22 cellular contexts compared by ENCODE assay signal in genomic region chr22:21819183-21819770, GRCh38. TPM values are rescaled to one million over a fixed set of nuclear protein-coding genes. Genes with fewer than 3 reads are reported as not detected.
DNase-seq lines count a peak whose midpoint lies in the region; ATAC-seq and TF ChIP-seq lines count a peak whose summit lies in the region.
"Had no signal": no experiment of that assay in that cellular context is flagged by ENCODE, and none has a peak within 500 bp of the region (broad histone marks: within the 10 kb centered on the region; RNA-seq: fewer than 3 reads in every experiment).

No MANE protein-coding gene starts in this region.

- H3K4me1 ChIP-seq in right lobe of liver: peaks cover 0 to 7% (median 0%) of the 10 kb centered on the region in 4 donors
- H3K4me1 ChIP-seq: Caco-2 had no signal

- no peaks in the 10 kb centered on the region for H3K27me3 Mint-ChIP-seq in stimulated activated naive CD8-positive, alpha-beta T cell treated with anti-CD3 and anti-CD28 coated beads, Interleukin-15, Interleukin-2, amounts not matched to agents 100 ng/mL and 50 ng/mL, for 24 hours
- no peaks in the 10 kb centered on the region for H3K27me3 Mint-ChIP-seq in stimulated activated naive CD8-positive, alpha-beta T cell treated with anti-CD3 and anti-CD28 coated beads, Interleukin-15, amount 100 ng/mL, for 72 hours

- H3K9me3 Mint-ChIP-seq in stimulated activated naive CD8-positive, alpha-beta T cell treated with anti-CD3 and anti-CD28 coated beads, Interleukin-15, Interleukin-2, amounts not matched to agents 100 ng/mL and 50 ng/mL, for 24 hours: no peaks in the 10 kb centered on the region
- no peaks in the 10 kb centered on the region for H3K9me3 Mint-ChIP-seq in stimulated activated naive CD8-positive, alpha-beta T cell treated with anti-CD3 and anti-CD28 coated beads, Interleukin-15, amount 100 ng/mL, for 72 hours

- H3K36me3 ChIP-seq in brain microvascular endothelial cell (replicated peaks): peaks cover 5% of the 10 kb centered on the region
- no peaks in the 10 kb centered on the region for H3K36me3 ChIP-seq in right lobe of liver
- H3K36me3 ChIP-seq: gastroesophageal sphincter had no signal

- no peak for TF ChIP-seq POLR2A in right lobe of liver (IDR thresholded peaks at IDR 0.05)

- H3K4me1 Mint-ChIP-seq in stimulated activated naive CD8-positive, alpha-beta T cell treated with anti-CD3 and anti-CD28 coated beads, Interleukin-15, Interleukin-2, amounts not matched to agents 100 ng/mL and 50 ng/mL, for 24 hours (ENCODE audit: low read depth): peaks cover 83% of the 10 kb centered on the region
- H3K4me1 Mint-ChIP-seq in stimulated activated naive CD8-positive, alpha-beta T cell treated with anti-CD3 and anti-CD28 coated beads, Interleukin-15, amount 100 ng/mL, for 72 hours: peaks cover 75% of the 10 kb centered on the region

- no peak for ATAC-seq in stimulated activated naive CD8-positive, alpha-beta T cell treated with anti-CD3 and anti-CD28 coated beads, Interleukin-15, amount 100 ng/mL, for 72 hours
- ATAC-seq in right lobe of liver (no peak), HG02884 (IDR thresholded peaks at IDR 0.05; ENCODE audit: unreplicated experiment) (no peak), GM21723 (IDR thresholded peaks at IDR 0.05; ENCODE audit: unreplicated experiment) (no peak)
- ATAC-seq: gastroesophageal sphincter; stimulated activated naive CD8-positive, alpha-beta T cell treated with anti-CD3 and anti-CD28 coated beads, Interleukin-15, Interleukin-2, amounts not matched to agents 100 U/mL and 50 U/mL, for 24 hours had no signal

- WGBS in right lobe of liver (ENCODE audit: insufficient coverage, low coverage, low lambda C conversion rate, missing lambda C conversion rate): 89% methylated on average over 2 of the region's 2 CpGs

- TF ChIP-seq CTCF in brain microvascular endothelial cell (IDR thresholded peaks at IDR 0.05; ENCODE audit: low read depth, low read length, missing control alignments) (no peak), right lobe of liver (IDR thresholded peaks at IDR 0.05) (no peak)

- H3K4me3 Mint-ChIP-seq in stimulated activated naive CD8-positive, alpha-beta T cell treated with anti-CD3 and anti-CD28 coated beads, Interleukin-15, Interleukin-2, amounts not matched to agents 100 ng/mL and 50 ng/mL, for 24 hours: no peak overlapping the region
- no peak overlapping the region for H3K4me3 Mint-ChIP-seq in stimulated activated naive CD8-positive, alpha-beta T cell treated with anti-CD3 and anti-CD28 coated beads, Interleukin-15, amount 100 ng/mL, for 72 hours

- no peak for DNase-seq in stimulated activated naive CD8-positive, alpha-beta T cell treated with anti-CD3 and anti-CD28 coated beads, Interleukin-15, amount 100 ng/mL, for 72 hours
- no peak for DNase-seq in brain microvascular endothelial cell
- peak; percentile 21 for DNase-seq in myocyte (ENCODE audit: low read depth)
- DNase-seq in right lobe of liver: no peak
- DNase-seq in GM19240 (ENCODE audit: insufficient read length, low spot score): no peak
- DNase-seq: activated gamma-delta T cell treated with Interleukin-2 at 50 U/mL for 16 hours; Caco-2; EL; NCI-H187; NCI-H345; retina; SHP77; stimulated activated CD4-positive, alpha-beta T cell treated with anti-CD3 and anti-CD28 coated beads, Interleukin-15, amount 100 ng/mL, for 24 hours; stimulated activated naive CD8-positive, alpha-beta T cell treated with anti-CD3 and anti-CD28 coated beads, Interleukin-15, Interleukin-2, amounts not matched to agents 100 U/mL and 50 U/mL, for 24 hours; T-helper 1 cell had no signal

- in situ Hi-C loops in brain microvascular endothelial cell (cut with HindIII; ENCODE audit: low pct_ligation_motif_present, low sequenced_read_pairs): no loop called here

- H3K27ac ChIP-seq in brain microvascular endothelial cell (peak overlapping the region; percentile 14), right lobe of liver (no peak overlapping the region)
- H3K27ac ChIP-seq: coronary artery, epithelial cell of prostate had no signal

- H3K36me3 Mint-ChIP-seq in stimulated activated naive CD8-positive, alpha-beta T cell treated with anti-CD3 and anti-CD28 coated beads, Interleukin-15, Interleukin-2, amounts not matched to agents 100 ng/mL and 50 ng/mL, for 24 hours (ENCODE audit: low read depth): peaks cover 21% of the 10 kb centered on the region

- H3K27me3 ChIP-seq in brain microvascular endothelial cell (replicated peaks): no peaks in the 10 kb centered on the region
- no peaks in the 10 kb centered on the region for H3K27me3 ChIP-seq in right lobe of liver
- H3K27me3 ChIP-seq: gastroesophageal sphincter had no signal

- H3K27ac Mint-ChIP-seq in stimulated activated naive CD8-positive, alpha-beta T cell treated with anti-CD3 and anti-CD28 coated beads, Interleukin-15, Interleukin-2, amounts not matched to agents 100 ng/mL and 50 ng/mL, for 24 hours: peak overlapping the region; percentile 71
- H3K27ac Mint-ChIP-seq in stimulated activated naive CD8-positive, alpha-beta T cell treated with anti-CD3 and anti-CD28 coated beads, Interleukin-15, amount 100 ng/mL, for 72 hours: no peak overlapping the region

- intact Hi-C loops in right lobe of liver (cut with DNase I): no loop called here

- H3K9me3 ChIP-seq in right lobe of liver: no peaks in the 10 kb centered on the region
- H3K9me3 ChIP-seq: Caco-2, gastroesophageal sphincter had no signal

- no peak overlapping the region for H3K4me3 ChIP-seq in brain microvascular endothelial cell (ENCODE audit: low read depth, low read length)
- H3K4me3 ChIP-seq in right lobe of liver: no peak overlapping the region
- H3K4me3 ChIP-seq: coronary artery, gastroesophageal sphincter, lung had no signal

RNA-seq across cellular contexts. Expression of gene MAPK1, which starts 48.2 kb away (rescaled TPM):
- total RNA-seq in myocyte: 110 and 113 TPM in 2 replicates
- 94.9 TPM for polyA plus RNA-seq in myocyte (2012)
- total RNA-seq in right lobe of liver: 10 to 100 TPM; 43.4 to 75.0 (median 59.5) TPM
